ENCODE assay signal across 25 cellular contexts in the genomic region with DNA sequence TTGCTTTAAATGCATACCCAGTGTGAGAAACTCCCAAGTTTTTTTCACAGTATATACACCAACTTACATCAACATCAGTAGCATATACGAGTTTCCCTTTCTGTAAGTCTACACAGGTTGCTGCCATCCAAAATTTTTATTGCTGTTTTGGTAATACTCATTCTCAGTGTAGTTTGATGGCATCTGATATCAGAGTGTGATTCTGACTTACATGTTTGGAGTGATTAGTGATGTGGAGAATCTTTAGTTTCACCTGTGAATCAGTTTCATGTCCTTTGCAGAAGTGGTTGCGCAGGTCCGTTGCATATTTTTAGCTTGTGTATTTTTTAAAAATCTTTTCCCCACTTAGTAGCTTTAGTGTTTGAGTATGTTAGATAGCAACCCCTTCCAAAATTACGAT. TPM values are rescaled to one million over a fixed set of nuclear protein-coding genes. Genes with fewer than 3 reads are reported as not detected.
DNase-seq lines count a peak whose midpoint lies in the region; ATAC-seq, FAIRE-seq and TF ChIP-seq lines count a peak whose summit lies in the region.
"Had no signal": no experiment of that assay in that cellular context is flagged by ENCODE, and none has a peak within 500 bp of the region (broad histone marks: within the 10 kb centered on the region; RNA-seq: fewer than 3 reads in every experiment).

No MANE protein-coding gene starts in this region.

- FAIRE-seq in GM12878 (lab: Jason Lieb, UNC) (no peak), frontal cortex (lab: Jason Lieb, UNC) (no peak)
- FAIRE-seq: A204.1, GM12892, GM18507, H54, HepG2 had no signal

- no peak for TF ChIP-seq RAD21 in GM12878 (IDR thresholded peaks at IDR 0.05; ENCODE audit: insufficient read depth, low read depth, low read length)

- DNase-seq in GM12864 (ENCODE audit: low read depth) (no peak), GM12878 (ENCODE audit: low read depth, low spot score) (no peak), frontal cortex (ENCODE audit: low spot score in 2 of 2) (no peak), kidney glomerular epithelial cell (lab: John Stamatoyannopoulos, UW) (no peak), AG08396 (ENCODE audit: low spot score) (no peak)
- DNase-seq: ACHN; AML-193; Calu3; CD8-positive, alpha-beta T cell; DMS79 treated with DMSO at 0.1 percent for 48 hours; EL; HCEC 1CT; Kasumi-1; KG1 had no signal

- POLR2A ChIA-PET in GM12878 (lab: Charles Lee): no interaction called here

- H4K20me1 ChIP-seq in OCI-LY1 (ENCODE audit: insufficient read depth, low read length) (no peaks in the 10 kb centered on the region), GM12878 (ENCODE audit: control insufficient read depth, insufficient read depth) (no peaks in the 10 kb centered on the region)
- H4K20me1 ChIP-seq: BLaER1 had no signal

- H3K4me1 ChIP-seq in OCI-LY1 (ENCODE audit: insufficient read depth, low read length, severe bottlenecking): peaks cover 63% of the 10 kb centered on the region
- H3K4me1 ChIP-seq in GM12878 (ENCODE audit: control insufficient read depth, insufficient read depth, low read length): peaks cover 44% of the 10 kb centered on the region
- H3K4me1 ChIP-seq: BLaER1 had no signal

- WGBS in GM12878 (ENCODE audit: insufficient coverage, insufficient replicate concordance, low lambda C conversion rate, missing lambda C conversion rate): 13% methylated on average over 4 of the region's 4 CpGs

- H3K79me2 ChIP-seq in OCI-LY1 (ENCODE audit: insufficient read depth, low read length): no peaks in the 10 kb centered on the region
- peaks cover 16% of the 10 kb centered on the region for H3K79me2 ChIP-seq in GM12878 (ENCODE audit: control insufficient read depth, insufficient read depth, low read length)

- H3K9me2 ChIP-seq in OCI-LY1 (ENCODE audit: low read depth, low read length): no peaks in the 10 kb centered on the region

- H3K9ac ChIP-seq in OCI-LY1 (ENCODE audit: low read length): peak overlapping the region; percentile 7; the same call in 1 of the 2 replicates
- no peak overlapping the region for H3K9ac ChIP-seq in GM12878 (ENCODE audit: control insufficient read depth, insufficient read depth, low read length)
- H3K9ac ChIP-seq: BLaER1 had no signal

- no peak for TF ChIP-seq EP300 in GM12878 (IDR thresholded peaks at IDR 0.05; ENCODE audit: borderline replicate concordance in 1 of 2, control insufficient read depth in 1 of 2, low read depth in 2 of 2, low read length in 2 of 2)

- RAD21 ChIA-PET in GM12878 (lab: Charles Lee; ENCODE audit: unreplicated experiment): no interaction called here

- in situ Hi-C loops in GM12878 (cut with MboI): no loop called here

- SMC1A ChIA-PET in GM12878 (lab: Charles Lee; ENCODE audit: uncharacterized antibody, unreplicated experiment): interaction anchor here (1.2 kb wide), 1 partner anchor 84 kb away, joined by 3 read pairs; no protein-coding TSS in a partner anchor

- H3K4me2 ChIP-seq in OCI-LY1 (ENCODE audit: low read length): peak overlapping the region; percentile 34; the same call in 1 of the 2 replicates
- peak overlapping the region; percentile 28 for H3K4me2 ChIP-seq in GM12878 (ENCODE audit: control insufficient read depth, insufficient read depth)
- H3K4me2 ChIP-seq: BLaER1, GM23338 had no signal

- no peak for TF ChIP-seq POLR2A in GM12878 (IDR thresholded peaks at IDR 0.05; ENCODE audit: low read depth, low read length)

- peak overlapping the region; percentile 74 for H3K27ac ChIP-seq in OCI-LY1 (ENCODE audit: low read depth, low read length, poor library complexity, severe bottlenecking)
- peak overlapping the region; percentile 69 for H3K27ac ChIP-seq in GM12878 (ENCODE audit: control insufficient read depth, insufficient read depth)
- H3K27ac ChIP-seq: BLaER1 had no signal

- H2AFZ ChIP-seq in OCI-LY1 (ENCODE audit: low read length) (no peak overlapping the region), GM12878 (ENCODE audit: control insufficient read depth, low read depth, low read length) (no peak overlapping the region)
- H2AFZ ChIP-seq: GM23338 had no signal

- no peaks in the 10 kb centered on the region for H3K36me3 ChIP-seq in OCI-LY1 (ENCODE audit: insufficient read depth, low read length)
- no peaks in the 10 kb centered on the region; a peak in 1 of 4 replicates for H3K36me3 ChIP-seq in GM12878 (ENCODE audit: control insufficient read depth in 2 of 2, insufficient read depth in 2 of 2, low read length in 1 of 2)
- H3K36me3 ChIP-seq: BLaER1 had no signal

- intact Hi-C loops in GM12878 (cut with micrococcal nuclease; ENCODE audit: unreplicated experiment): loop anchor here (5.0 kb wide), 1 partner anchor 86 kb away; a partner anchor contains a TSS

- BruUV-seq in GM12878 (replicated peaks; lab: Mats Ljungman, UMichigan): no TSS peak

- CTCF ChIA-PET in GM12878 (lab: Yijun Ruan, JAX): no interaction called here

- no peaks in the 10 kb centered on the region for H3F3A ChIP-seq in OCI-LY1 (ENCODE audit: insufficient read depth, low read length)

- H3K4me3 ChIP-seq in GM12864 (ENCODE audit: low read depth, low read length): peak overlapping the region; percentile 23; the same call in 1 of the 2 replicates
- no peak overlapping the region for H3K4me3 ChIP-seq in OCI-LY1 (ENCODE audit: low read depth, low read length, poor library complexity, severe bottlenecking)
- H3K4me3 ChIP-seq in GM12878: peak overlapping the region; percentile 44; the same call in 1 of the 2 replicates
- H3K4me3 ChIP-seq: BLaER1, GM23338 had no signal

- H3K27me3 ChIP-seq in OCI-LY1 (ENCODE audit: insufficient read depth, low read length): no peaks in the 10 kb centered on the region
- H3K27me3 ChIP-seq in GM12878 (replicated peaks in 1 of 2; ENCODE audit: control insufficient read depth in 2 of 2, insufficient read depth in 2 of 2, low read length in 1 of 2): no peaks in the 10 kb centered on the region
- H3K27me3 ChIP-seq: BLaER1 had no signal

- TF ChIP-seq CTCF in GM12864 (IDR thresholded peaks at IDR 0.05; ENCODE audit: low read depth, low read length, missing control alignments): no peak
- TF ChIP-seq CTCF in OCI-LY1 (IDR thresholded peaks at IDR 0.05; ENCODE audit: low read length): no peak
- no peak for TF ChIP-seq CTCF in GM12878 (IDR thresholded peaks at IDR 0.05 in 2 of 3, conservative IDR thresholded peaks at IDR 0.05 in 1 of 3; ENCODE audit: control insufficient read depth in 2 of 3, extremely low read depth in 1 of 3, insufficient read depth in 1 of 3, low read depth in 3 of 3, low read length in 3 of 3)

- peak; percentile 39 for ATAC-seq in GM18519 (IDR thresholded peaks at IDR 0.05; ENCODE audit: low FRiP score, unreplicated experiment)
- peak; percentile 50 for ATAC-seq in GM12878
- ATAC-seq in GM18517 (IDR thresholded peaks at IDR 0.05; ENCODE audit: unreplicated experiment): no peak
- ATAC-seq: CD8-positive, alpha-beta T cell; GM23338; HepG2 had no signal

- H3K9me3 ChIP-seq in OCI-LY1 (ENCODE audit: low read length): no peaks in the 10 kb centered on the region
- H3K9me3 ChIP-seq in GM12878 (replicated peaks; ENCODE audit: control insufficient read depth, insufficient read depth, low read length): peaks cover 6% of the 10 kb centered on the region; the same call in 2 of the 3 replicates
- H3K9me3 ChIP-seq: BLaER1 had no signal

TF ChIP-seq in GM12878, 131 proteins besides CTCF, POLR2A, EP300 and RAD21 (continues in another document):
- TF ChIP-seq, protein P1, sequence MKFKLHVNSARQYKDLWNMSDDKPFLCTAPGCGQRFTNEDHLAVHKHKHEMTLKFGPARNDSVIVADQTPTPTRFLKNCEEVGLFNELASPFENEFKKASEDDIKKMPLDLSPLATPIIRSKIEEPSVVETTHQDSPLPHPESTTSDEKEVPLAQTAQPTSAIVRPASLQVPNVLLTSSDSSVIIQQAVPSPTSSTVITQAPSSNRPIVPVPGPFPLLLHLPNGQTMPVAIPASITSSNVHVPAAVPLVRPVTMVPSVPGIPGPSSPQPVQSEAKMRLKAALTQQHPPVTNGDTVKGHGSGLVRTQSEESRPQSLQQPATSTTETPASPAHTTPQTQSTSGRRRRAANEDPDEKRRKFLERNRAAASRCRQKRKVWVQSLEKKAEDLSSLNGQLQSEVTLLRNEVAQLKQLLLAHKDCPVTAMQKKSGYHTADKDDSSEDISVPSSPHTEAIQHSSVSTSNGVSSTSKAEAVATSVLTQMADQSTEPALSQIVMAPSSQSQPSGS (IDR thresholded peaks at IDR 0.05; ENCODE audit: low read length): 0 out of 2 replicates have a peak, but pooled peaks have one; percentile 25
- TF ChIP-seq CHD1 (IDR thresholded peaks at IDR 0.05; ENCODE audit: low read depth, low read length): no peak

RNA-seq across cellular contexts. Expression of a gene that starts 50.1 kb away (rescaled TPM):
- total RNA-seq in GM12878 (2013; cell fraction: nucleolus; rRNA removed): 67.5 and 85.0 TPM in 2 replicates
- 98.8 and 101 TPM in 2 replicates for total RNA-seq in GM12878 (2014; rRNA removed)
- total RNA-seq in GM12878 (2014; rRNA removed; fragmentation: Illumina TruSeq; extraction: Trizol): 55.5 and 57.8 TPM in 2 replicates
- 68.0 and 71.9 TPM in 2 replicates for total RNA-seq in GM12878 (2021)
- polyA plus RNA-seq in GM12878 (2011; ENCODE audit: low read depth): 18.5 TPM
- 42.1 and 61.8 TPM in 2 replicates for polyA plus RNA-seq in GM12878 (2011; rRNA removed)
- 57.4 and 91.9 TPM in 2 replicates for polyA plus RNA-seq in GM12878 (2011; cell fraction: cytosol; rRNA removed)
- polyA plus RNA-seq in GM12878 (2011; cell fraction: nucleus; rRNA removed): 340 and 345 TPM in 2 replicates
- 40.4 and 54.9 TPM in 2 replicates for polyA plus RNA-seq in GM12878 (2012)
- 19.1 and 55.9 TPM in 2 replicates for polyA plus RNA-seq in GM12878 (2014; fragmentation: Illumina TruSeq; extraction: Trizol)
- 10 to 100 TPM; 14.3 to 21.5 TPM for polyA plus RNA-seq in GM12878 (2014; fragmentation: Nextera tagmentation; extraction: Ambion mirVana)
- 133 and 141 TPM in 2 replicates for polyA plus RNA-seq in GM12878 (2014; rRNA removed)
- polyA plus RNA-seq in GM12878 (2016; fragmentation: Nextera tagmentation; extraction: Ambion mirVana): 10 to 100 TPM; 66.6 to 73.9 TPM
- 16.2 and 30.6 TPM in 2 replicates for polyA minus RNA-seq in GM12878 (2011; rRNA and poly(A)+ RNA removed)
- 16.0 and 18.8 TPM in 2 replicates for polyA minus RNA-seq in GM12878 (2011; cell fraction: cytosol; rRNA and poly(A)+ RNA removed)
- 42.8 and 54.7 TPM in 2 replicates for polyA minus RNA-seq in GM12878 (2011; cell fraction: nucleus; rRNA and poly(A)+ RNA removed)
- 4.5 TPM for total RNA-seq in frontal cortex
- polyA plus RNA-seq: CD14-positive monocyte had no signal

Comparison
In these comparisons a context has a peak if more than half of its experiments do, and no peak if none do; other contexts are left out.
1. RNA of a gene that starts 50.1 kb away (total RNA-seq): 55.5 to 101 TPM in GM12878; 4.5 TPM in frontal cortex (single experiment); every median in the first group is over 10 times any median in the second.